In genomic region chr4:150080875-150081274, GRCh38 we compare ENCODE assay signal across 19 cellular contexts. TPM values are rescaled to one million over a fixed set of nuclear protein-coding genes. Genes with fewer than 3 reads are reported as not detected.
A peak's percentile ranks its signal among the peaks of the same experiment; 100 is the strongest.
DNase-seq lines count a peak whose midpoint lies in the region; ATAC-seq, FAIRE-seq and TF ChIP-seq lines count a peak whose summit lies in the region.
"Had no signal": no experiment of that assay in that cellular context is flagged by ENCODE, and none has a peak within 500 bp of the region (broad histone marks: within the 10 kb centered on the region; RNA-seq: fewer than 3 reads in every experiment).

No MANE protein-coding gene starts in this region.

- peak overlapping the region; percentile 88 for H3K4me2 ChIP-seq in A549
- no peak overlapping the region for H3K4me2 ChIP-seq in mammary epithelial cell (ENCODE audit: insufficient read depth, low read depth, low read length)
- H3K4me2 ChIP-seq: PC-9 had no signal

- H3K4me1 ChIP-seq in A549 (peaks cover 28% of the 10 kb centered on the region), mammary epithelial cell (ENCODE audit: insufficient read depth, low read length) (peaks cover 8% of the 10 kb centered on the region)
- H3K4me1 ChIP-seq in CD8-positive, alpha-beta memory T cell (ENCODE audit: insufficient read depth, low read length) = no peaks in the 10 kb centered on the region

- H3K9me3 ChIP-seq in A549 (no peaks in the 10 kb centered on the region), mammary epithelial cell (replicated peaks; ENCODE audit: insufficient read depth, low read length) (no peaks in the 10 kb centered on the region)
- H3K9me3 ChIP-seq in CD8-positive, alpha-beta memory T cell (ENCODE audit: low read length) = no peaks in the 10 kb centered on the region
- H3K9me3 ChIP-seq: esophagus muscularis mucosa had no signal

- TF ChIP-seq POLR2A in A549 (IDR thresholded peaks at IDR 0.05; ENCODE audit: low read length) = no peak

- POLR2A ChIA-PET in A549 (lab: Yijun Ruan, JAX) = interaction anchor here (0.6 kb wide), 1 partner anchor 786 kb away, joined by 3 read pairs; no protein-coding TSS in a partner anchor
- POLR2A ChIA-PET in CD8-positive, alpha-beta memory T cell (lab: Charles Lee) = no interaction called here

- BruUV-seq in mammary epithelial cell (replicated peaks; lab: Mats Ljungman, UMichigan) = no TSS peak

- no peaks in the 10 kb centered on the region for H3K79me2 ChIP-seq in mammary epithelial cell (ENCODE audit: insufficient read depth, low read length)

- H4K20me1 ChIP-seq in mammary epithelial cell (ENCODE audit: insufficient read depth, low read length) = peaks cover 4% of the 10 kb centered on the region

- no peak for ATAC-seq in A549
- ATAC-seq: heart right ventricle; right cardiac atrium; stimulated activated naive CD8-positive, alpha-beta T cell treated with anti-CD3 and anti-CD28 coated beads, Interleukin-15, amount 100 ng/mL, for 72 hours had no signal

- no peak overlapping the region for H3K27ac Mint-ChIP-seq in nephron
- no peak overlapping the region for H3K27ac Mint-ChIP-seq in CD8-positive, alpha-beta memory T cell
- H3K27ac Mint-ChIP-seq: activated naive CD4-positive, alpha-beta T cell treated with anti-CD3 and anti-CD28 coated beads, Interleukin-2, amount 50 U/mL, for 24 hours; stimulated activated naive CD8-positive, alpha-beta T cell treated with anti-CD3 and anti-CD28 coated beads, Interleukin-15, amount 100 ng/mL, for 72 hours had no signal

- H3K4me3 ChIP-seq in A549 (peak overlapping the region; percentile 94), astrocyte of the spinal cord (ENCODE audit: low read depth, low read length) (peak overlapping the region; percentile 70), mammary epithelial cell (replicated peaks in 1 of 3; ENCODE audit: insufficient read depth in 1 of 3, low read depth in 2 of 3, low read length in 3 of 3) (no peak overlapping the region)
- no peak overlapping the region for H3K4me3 ChIP-seq in CD8-positive, alpha-beta memory T cell (ENCODE audit: low read length)
- H3K4me3 ChIP-seq: PC-9 had no signal

- in situ Hi-C loops in astrocyte of the spinal cord (cut with HindIII; ENCODE audit: low sequenced_read_pairs) (no loop called here), mammary epithelial cell (cut with MboI; ENCODE audit: low sequenced_read_pairs in 2 of 2) (no loop called here)

- H3K9ac ChIP-seq in mammary epithelial cell (ENCODE audit: insufficient read depth, low read length) = no peak overlapping the region

- H3K36me3 ChIP-seq in CD8-positive, alpha-beta memory T cell (ENCODE audit: insufficient read depth, low read length) = no peaks in the 10 kb centered on the region
- H3K36me3 ChIP-seq in mammary epithelial cell (ENCODE audit: insufficient read depth, low read length) = no peaks in the 10 kb centered on the region
- H3K36me3 ChIP-seq: brain microvascular endothelial cell, esophagus muscularis mucosa, heart right ventricle had no signal

- dilution Hi-C loops in mammary epithelial cell (cut with HindIII; ENCODE audit: low sequenced_read_pairs) = no loop called here

- CTCF ChIA-PET in A549 (lab: Yijun Ruan, JAX) = interaction anchor here (0.9 to 2.7 kb wide), 4 partner anchors 68 to 164 kb away, joined by 3 to 9 read pairs (median 4); no protein-coding TSS in a partner anchor
- CTCF ChIA-PET in CD8-positive, alpha-beta memory T cell (lab: Charles Lee) = interaction anchor here (0.7 kb wide), 1 partner anchor 9 kb away, joined by 3 read pairs; no protein-coding TSS in a partner anchor
- CTCF ChIA-PET in mammary epithelial cell (lab: Charles Lee; ENCODE audit: low non-redundant PET) = no interaction called here

- no peaks in the 10 kb centered on the region for H3K9me3 Mint-ChIP-seq in nephron
- H3K9me3 Mint-ChIP-seq in CD8-positive, alpha-beta memory T cell = peaks cover 0 to 5% (median 2%) of the 10 kb centered on the region in 5 donors
- H3K9me3 Mint-ChIP-seq: activated naive CD4-positive, alpha-beta T cell treated with anti-CD3 and anti-CD28 coated beads, Interleukin-2, amount 50 U/mL, for 24 hours had no signal

- TF ChIP-seq EP300 in A549 (IDR thresholded peaks at IDR 0.05) = no peak

- DNase-seq in A549 (ENCODE audit: low read depth in 1 of 2, low spot score in 1 of 2) = peak in 1 of 2 experiments; percentile 38
- DNase-seq in EH (ENCODE audit: low read depth) = peak; percentile 48
- DNase-seq in astrocyte of the spinal cord (ENCODE audit: low read depth, low spot score) = peak; percentile 14
- DNase-seq in CD8-positive, alpha-beta memory T cell = no peak
- no peak for DNase-seq in NCI-H2171 (lab: John Stamatoyannopoulos, UW)
- DNase-seq in mammary epithelial cell = no peak
- DNase-seq in D341Med (ENCODE audit: low spot score) = no peak
- DNase-seq: heart right ventricle; PC-9; right cardiac atrium; stimulated activated CD4-positive, alpha-beta T cell treated with anti-CD3 and anti-CD28 coated beads, Interleukin-1b, Interleukin-23, amount 100 ng/mL, for 48 hours; stimulated activated naive CD8-positive, alpha-beta T cell treated with anti-CD3 and anti-CD28 coated beads, Interleukin-15, amount 100 ng/mL, for 72 hours had no signal

- WGBS in A549 (ENCODE audit: missing lambda C conversion rate) = 96% methylated on average over 1 of the region's 1 CpG
- 44% methylated on average over 1 of the region's 1 CpG for WGBS in mammary epithelial cell (ENCODE audit: low coverage, missing lambda C conversion rate)

- no peaks in the 10 kb centered on the region for H3K36me3 Mint-ChIP-seq in nephron (ENCODE audit: low read depth)
- H3K36me3 Mint-ChIP-seq in CD8-positive, alpha-beta memory T cell = no peaks in the 10 kb centered on the region
- H3K36me3 Mint-ChIP-seq: activated naive CD4-positive, alpha-beta T cell treated with anti-CD3 and anti-CD28 coated beads, Interleukin-2, amount 50 U/mL, for 24 hours had no signal

- FAIRE-seq in A549 (lab: Jason Lieb, UNC) = no peak
- FAIRE-seq: D721Med, islet of Langerhans, urothelium cell line had no signal

- H3K4me3 Mint-ChIP-seq in nephron = peak overlapping the region; percentile 2 to 92 (median 73)
- no peak overlapping the region for H3K4me3 Mint-ChIP-seq in CD8-positive, alpha-beta memory T cell
- H3K4me3 Mint-ChIP-seq: activated naive CD4-positive, alpha-beta T cell treated with anti-CD3 and anti-CD28 coated beads, Interleukin-2, amount 50 U/mL, for 24 hours; stimulated activated naive CD8-positive, alpha-beta T cell treated with anti-CD3 and anti-CD28 coated beads, Interleukin-15, amount 100 ng/mL, for 72 hours had no signal

- intact Hi-C loops in mammary epithelial cell (cut with micrococcal nuclease) = no loop called here

- no peak for TF ChIP-seq CTCF in A549 (IDR thresholded peaks at IDR 0.05)
- no peak for TF ChIP-seq CTCF in astrocyte of the spinal cord (IDR thresholded peaks at IDR 0.05; ENCODE audit: low read depth, low read length)
- TF ChIP-seq CTCF in nephron (IDR thresholded peaks at IDR 0.05; ENCODE audit: unreplicated experiment in 3 of 3) = no peak
- no peak for TF ChIP-seq CTCF in mammary epithelial cell (conservative IDR thresholded peaks at IDR 0.05 in 1 of 2, IDR thresholded peaks at IDR 0.05 in 1 of 2; ENCODE audit: extremely low read depth in 1 of 2, insufficient read depth in 1 of 2, low read depth in 1 of 2, low read length in 2 of 2)

- H3K27me3 ChIP-seq in CD8-positive, alpha-beta memory T cell (ENCODE audit: insufficient read depth, low read length, poor library complexity, severe bottlenecking) = peaks cover 15% of the 10 kb centered on the region
- peaks cover 13% of the 10 kb centered on the region for H3K27me3 ChIP-seq in mammary epithelial cell (ENCODE audit: insufficient read depth, low read length)
- H3K27me3 ChIP-seq: brain microvascular endothelial cell, esophagus muscularis mucosa had no signal

- no peak for TF ChIP-seq RAD21 in A549 (conservative IDR thresholded peaks at IDR 0.05 in 1 of 2, IDR thresholded peaks at IDR 0.05 in 1 of 2)

- H2AFZ ChIP-seq in mammary epithelial cell (ENCODE audit: low read depth, low read length) = no peak overlapping the region
- H2AFZ ChIP-seq: PC-9 had no signal

- H3K4me1 Mint-ChIP-seq in nephron = peaks cover 25% of the 10 kb centered on the region
- peaks cover 3 to 9% (median 6%) of the 10 kb centered on the region in 3 donors for H3K4me1 Mint-ChIP-seq in CD8-positive, alpha-beta memory T cell
- H3K4me1 Mint-ChIP-seq: activated naive CD4-positive, alpha-beta T cell treated with anti-CD3 and anti-CD28 coated beads, Interleukin-2, amount 50 U/mL, for 24 hours had no signal

- peaks cover 13% of the 10 kb centered on the region for H3K27me3 Mint-ChIP-seq in nephron (ENCODE audit: low read depth)
- peaks cover 29 to 50% of the 10 kb centered on the region in 2 donors for H3K27me3 Mint-ChIP-seq in CD8-positive, alpha-beta memory T cell

- H3K27ac ChIP-seq in A549 = peak overlapping the region; percentile 35 to 99; a peak in 3 of 6 replicates
- H3K27ac ChIP-seq in CD8-positive, alpha-beta memory T cell (ENCODE audit: low read depth, low read length) = no peak overlapping the region
- no peak overlapping the region for H3K27ac ChIP-seq in mammary epithelial cell (ENCODE audit: insufficient read depth, low read depth, low read length)
- H3K27ac ChIP-seq: brain microvascular endothelial cell, esophagus muscularis mucosa, heart right ventricle, PC-9 had no signal

TF ChIP-seq in A549, 52 proteins besides CTCF, POLR2A, EP300 and RAD21 (continues in another document):
- TF ChIP-seq ZSCAN20 (CRISPR knock-in tag; IDR thresholded peaks at IDR 0.05) (no peak), ZNF302 (CRISPR knock-in tag; IDR thresholded peaks at IDR 0.05) (no peak), HOXB13 (CRISPR knock-in tag; IDR thresholded peaks at IDR 0.05; ENCODE audit: low read depth) (no peak), ESRRA (IDR thresholded peaks at IDR 0.05; ENCODE audit: borderline replicate concordance, low read length) (no peak), CEBPB (IDR thresholded peaks at IDR 0.05) (peak in 1 of 2 experiments; percentile 33; a peak in 2 of 4 replicates), MAFK (IDR thresholded peaks at IDR 0.05; ENCODE audit: partially characterized antibody) (no peak), E2F6 (IDR thresholded peaks at IDR 0.05; ENCODE audit: borderline replicate concordance, low read depth) (no peak)

RNA-seq across cellular contexts. Expression of gene DCLK2, which starts 2.6 kb away (rescaled TPM):
- polyA plus RNA-seq in A549 (2011; rRNA removed) (8.1 and 8.2 TPM in 2 replicates), A549 (2017; fragmentation: RNase III; extraction: RNeasy Plus Mini Kit Qiagen cat#74134 plus additional on column Dnase treatment) (10.3 to 13.0 TPM (median 11.6 TPM) in 3 replicates), mammary epithelial cell (0.02 TPM)
- polyA plus RNA-seq in A549 (2012; cell fraction: cytosol; rRNA removed) = 5.2 and 6.8 TPM in 2 replicates
- 12.1 and 14.2 TPM in 2 replicates for polyA plus RNA-seq in A549 (2012; cell fraction: nucleus; rRNA removed)
- 10.2 and 14.9 TPM in 2 replicates for polyA minus RNA-seq in A549 (2011; rRNA and poly(A)+ RNA removed)
- not detected for total RNA-seq in CD8-positive, alpha-beta memory T cell
- not detected for polyA plus RNA-seq in CD8-positive, alpha-beta memory T cell
- total RNA-seq in mammary epithelial cell = under 1 TPM in 1 of 2 donors, not detected in 1; 0.67 TPM
- not detected for polyA minus RNA-seq in mammary epithelial cell

Comparison
In these comparisons a context has a peak if more than half of its experiments do, and no peak if none do; other contexts are left out.
1. DNase-seq: peak in EH (single experiment) and astrocyte of the spinal cord (single experiment); none in CD8-positive, alpha-beta memory T cell (0 of 5), NCI-H2171 (single experiment), mammary epithelial cell (single experiment) and D341Med (single experiment).
2. H3K27ac ChIP-seq: peak in A549 (2 of 2); none in CD8-positive, alpha-beta memory T cell (single experiment) and mammary epithelial cell (single experiment).
3. H3K4me3 ChIP-seq: peak in A549 (single experiment) and astrocyte of the spinal cord (single experiment); none in CD8-positive, alpha-beta memory T cell (single experiment) and mammary epithelial cell (0 of 3).
4. H3K4me3 Mint-ChIP-seq: peak in nephron (3 of 3); none in CD8-positive, alpha-beta memory T cell (0 of 7).